Comparison of ENCODE assay signal across 11 cellular contexts in genomic region chr1:167499106-167499505, GRCh38. TPM values are rescaled to one million over a fixed set of nuclear protein-coding genes. Genes with fewer than 3 reads are reported as not detected.
A peak's percentile ranks its signal among the peaks of the same experiment; 100 is the strongest.
DNase-seq lines count a peak whose midpoint lies in the region; ATAC-seq and TF ChIP-seq lines count a peak whose summit lies in the region.
"Had no signal": no experiment of that assay in that cellular context is flagged by ENCODE, and none has a peak within 500 bp of the region (broad histone marks: within the 10 kb centered on the region; RNA-seq: fewer than 3 reads in every experiment).

No MANE protein-coding gene starts in this region.

- H3K4me2 ChIP-seq in OCI-LY7 (ENCODE audit: low read length), result peak overlapping the region; percentile 74

- peak overlapping the region; percentile 90 for H3K27ac ChIP-seq in OCI-LY7 (ENCODE audit: low read depth, low read length, poor library complexity, severe bottlenecking)
- H3K27ac ChIP-seq: heart left ventricle, pancreas had no signal

- no peaks in the 10 kb centered on the region for H3K9me2 ChIP-seq in OCI-LY7 (ENCODE audit: insufficient read depth, low read length)

- peaks cover 58% of the 10 kb centered on the region for H3K4me1 ChIP-seq in OCI-LY7 (ENCODE audit: insufficient read depth, low read length, poor library complexity, severe bottlenecking)
- H3K4me1 ChIP-seq: heart left ventricle, pancreas had no signal

- H3K4me3 ChIP-seq in OCI-LY7 (ENCODE audit: low read depth, low read length, poor library complexity, severe bottlenecking), result peak overlapping the region; percentile 54
- H3K4me3 ChIP-seq: heart left ventricle, lung, pancreas had no signal

- intact Hi-C loops in OCI-LY7 (cut with micrococcal nuclease; ENCODE audit: unreplicated experiment), result no loop called here

- no peaks in the 10 kb centered on the region for H3K79me2 ChIP-seq in OCI-LY7 (ENCODE audit: insufficient read depth, low read depth, low read length)

- H3K36me3 Mint-ChIP-seq in immature natural killer cell, result peaks cover 62 to 72% (median 65%) of the 10 kb centered on the region in 3 donors

- H2AFZ ChIP-seq in OCI-LY7 (ENCODE audit: low read length), result peak overlapping the region; percentile 5; the same call in 1 of the 2 replicates

- no TSS peak for BruUV-seq in OCI-LY7 (replicated peaks; lab: Mats Ljungman, UMichigan)

- peak; percentile 48 for DNase-seq in OCI-LY7 (ENCODE audit: low spot score)
- DNase-seq in immature natural killer cell, result peak in 1 of 3 donors; percentile 41
- DNase-seq in activated effector memory CD4-positive, alpha-beta T cell treated with Interleukin-2 at 50 U/mL for 16 hours, result no peak
- DNase-seq: heart left ventricle, NCI-H187 treated with DMSO at 0.1 percent for 48 hours, pancreas had no signal

- CTCF ChIA-PET in OCI-LY7 (lab: Charles Lee; ENCODE audit: unreplicated experiment), result no interaction called here

- peaks cover 100% of the 10 kb centered on the region in 2 donors for H3K4me1 Mint-ChIP-seq in immature natural killer cell

- H3K27me3 Mint-ChIP-seq in immature natural killer cell (ENCODE audit: low read depth in 3 of 3), result peaks cover 6 to 71% (median 70%) of the 10 kb centered on the region in 3 donors

- H3K36me3 ChIP-seq in OCI-LY7 (ENCODE audit: insufficient read depth, low read length), result no peaks in the 10 kb centered on the region
- H3K36me3 ChIP-seq: heart left ventricle, pancreas had no signal

- H3K27ac Mint-ChIP-seq in immature natural killer cell, result peak overlapping the region; percentile 95 to 100 (median 98)

- H4K20me1 ChIP-seq in OCI-LY7 (ENCODE audit: insufficient read depth, low read length), result no peaks in the 10 kb centered on the region

- peak; percentile 60 for TF ChIP-seq CTCF in OCI-LY7 (conservative IDR thresholded peaks at IDR 0.05; ENCODE audit: low read length)

- H3K4me3 Mint-ChIP-seq in immature natural killer cell, result peak overlapping the region; percentile 52 to 85 (median 74)

- ATAC-seq in GM18502 (IDR thresholded peaks at IDR 0.05; ENCODE audit: poor library complexity, unreplicated experiment) (peak; percentile 4), GM21723 (IDR thresholded peaks at IDR 0.05; ENCODE audit: unreplicated experiment) (peak; percentile 19), HG02571 (IDR thresholded peaks at IDR 0.05; ENCODE audit: unreplicated experiment) (no peak), GM21737 (IDR thresholded peaks at IDR 0.05; ENCODE audit: unreplicated experiment) (no peak)
- ATAC-seq: heart left ventricle, pancreas had no signal

- no peaks in the 10 kb centered on the region for H3K9me3 Mint-ChIP-seq in immature natural killer cell

- no peaks in the 10 kb centered on the region for H3K9me3 ChIP-seq in OCI-LY7 (ENCODE audit: low read length)
- H3K9me3 ChIP-seq: heart left ventricle, pancreas had no signal

- POLR2A ChIA-PET in OCI-LY7 (lab: Charles Lee), result interaction anchor here (0.5 to 3.9 kb wide), 11 partner anchors 9 to 416 kb away, joined by 3 to 30 read pairs (median 3); partner anchors contain the start of gene CREG1

RNA-seq across cellular contexts. Expression of gene CD247, which starts 19.2 kb away (rescaled TPM):
- 1.6 and 2.3 TPM in 2 replicates for total RNA-seq in OCI-LY7 (2014; rRNA removed; shearing (Covaris generic))
- 1.2 and 2.2 TPM in 2 replicates for total RNA-seq in OCI-LY7 (2022)
- polyA plus RNA-seq in immature natural killer cell, result 1,000 to 10,000 TPM; 1,122 to 1,466 (median 1,335) TPM

RNA-seq across cellular contexts. Expression of gene CREG1, which starts 54.5 kb away (rescaled TPM):
- total RNA-seq in OCI-LY7 (2014; rRNA removed; shearing (Covaris generic)), result 36.0 and 52.2 TPM in 2 replicates
- 40.4 and 45.9 TPM in 2 replicates for total RNA-seq in OCI-LY7 (2022)
- polyA plus RNA-seq in immature natural killer cell, result 10 to 100 TPM; 12.4 to 18.0 (median 14.7) TPM

Comparison
In these comparisons a context has a peak if more than half of its experiments do, and no peak if none do; other contexts are left out.
1. ATAC-seq: peak in GM18502 (single experiment) and GM21723 (single experiment); none in HG02571 (single experiment) and GM21737 (single experiment).